1 cellular context compared by ENCODE assay signal in genomic region chr2:99180755-99181647, GRCh38.
TF ChIP-seq lines count a peak whose summit lies in the region.

Gene MITD1 (minus strand): TSS chr2:99181058. CDS start chr2:99180981, 77 bp downstream.
Gene MRPL30 (plus strand): TSS chr2:99181184. CDS start chr2:99186204, 5,020 bp downstream.

TF ChIP-seq in K562, 482 proteins besides CTCF, POLR2A, EP300 and RAD21 (continued from another document and continues in another):
- TF ChIP-seq ZHX1 (conservative IDR thresholded peaks at IDR 0.05; ENCODE audit: low read length): 0 out of 2 replicates have a peak, but pooled peaks have one; percentile 87
- TF ChIP-seq EHMT2 (IDR thresholded peaks at IDR 0.05): no peak
- peak; percentile 87 for TF ChIP-seq EGR1 (conservative IDR thresholded peaks at IDR 0.05)
- TF ChIP-seq ZNF277 (CRISPR knock-in tag; IDR thresholded peaks at IDR 0.05; ENCODE audit: borderline replicate concordance): no peak
- no peak for TF ChIP-seq HMG20A (CRISPR knock-in tag; conservative IDR thresholded peaks at IDR 0.05)
- TF ChIP-seq ESRRA (IDR thresholded peaks at IDR 0.05; ENCODE audit: borderline replicate concordance, low read depth): peak; percentile 63; the same call in 1 of the 2 replicates
- peak; percentile 71 for TF ChIP-seq ZFX (CRISPR knock-in tag; IDR thresholded peaks at IDR 0.05)
- no peak for TF ChIP-seq THRA (IDR thresholded peaks at IDR 0.05)
- TF ChIP-seq NCOR1 (IDR thresholded peaks at IDR 0.05): no peak; the same call in 1 of the 2 replicates
- peak; percentile 48 to 81; a peak in 3 of 4 replicates for TF ChIP-seq FOXK2 (conservative IDR thresholded peaks at IDR 0.05 in 1 of 2, IDR thresholded peaks at IDR 0.05 in 1 of 2; ENCODE audit: low read depth in 2 of 2)
- TF ChIP-seq LARP7 (IDR thresholded peaks at IDR 0.05): no peak
- peak; percentile 94 for TF ChIP-seq USF1 (CRISPR knock-in tag; IDR thresholded peaks at IDR 0.05)
- no peak for TF ChIP-seq E2F4 (CRISPR knock-in tag; IDR thresholded peaks at IDR 0.05; ENCODE audit: low read depth)
- no peak for TF ChIP-seq ZNF592 (IDR thresholded peaks at IDR 0.05)
- TF ChIP-seq BACH1 (tag; IDR thresholded peaks at IDR 0.05): no peak; the same call in 1 of the 2 replicates
- no peak for TF ChIP-seq ZNF707 (CRISPR knock-in tag; conservative IDR thresholded peaks at IDR 0.05)
- no peak for TF ChIP-seq CUX1 (CRISPR knock-in tag; IDR thresholded peaks at IDR 0.05)
- no peak for TF ChIP-seq CEBPZ (IDR thresholded peaks at IDR 0.05; ENCODE audit: borderline replicate concordance, low read depth, low read length)
- TF ChIP-seq FOXJ3 (CRISPR knock-in tag; IDR thresholded peaks at IDR 0.05): no peak
- no peak; the same call in 1 of the 2 replicates for TF ChIP-seq ZSCAN29 (IDR thresholded peaks at IDR 0.05)
- no peak for TF ChIP-seq U2AF1 (optimal IDR thresholded peaks at IDR 0.05; ENCODE audit: low read depth, low read length)
- TF ChIP-seq ZNF79 (CRISPR knock-in tag; IDR thresholded peaks at IDR 0.05; ENCODE audit: low read depth): no peak
- no peak for TF ChIP-seq HDGF (IDR thresholded peaks at IDR 0.05)
- TF ChIP-seq POLR2G (IDR thresholded peaks at IDR 0.05; ENCODE audit: low read depth, low read length): peak; percentile 85
- TF ChIP-seq GATA2 (CRISPR knock-in tag; IDR thresholded peaks at IDR 0.05): no peak
- TF ChIP-seq SMAD2 (IDR thresholded peaks at IDR 0.05; ENCODE audit: low read depth, low read length): no peak
- no peak for TF ChIP-seq ZNF766 (CRISPR knock-in tag; conservative IDR thresholded peaks at IDR 0.05)
- peak; percentile 85 for TF ChIP-seq CREM (IDR thresholded peaks at IDR 0.05; ENCODE audit: low read depth)
- peak; percentile 72; the same call in 1 of the 2 replicates for TF ChIP-seq NFATC3 (IDR thresholded peaks at IDR 0.05)
- no peak for TF ChIP-seq ZNF398 (CRISPR knock-in tag; IDR thresholded peaks at IDR 0.05)
- TF ChIP-seq MLX (CRISPR knock-in tag; conservative IDR thresholded peaks at IDR 0.05): no peak
- TF ChIP-seq RBM25 (IDR thresholded peaks at IDR 0.05; ENCODE audit: low read depth, low read length, severe bottlenecking): no peak
- TF ChIP-seq HDAC2 (IDR thresholded peaks at IDR 0.05): peak; percentile 91
- peak; percentile 70 for TF ChIP-seq CBFA2T2 (conservative IDR thresholded peaks at IDR 0.05)
